Comparison of ENCODE assay signal across 1 cellular context in genomic region chr11:105139669-105140068, GRCh38.
TF ChIP-seq lines count a peak whose summit lies in the region.

Gene CARD18 (minus strand): TSS chr11:105139769. CDS start chr11:105139726, 43 bp downstream.

TF ChIP-seq in HepG2, 621 proteins besides CTCF, POLR2A, EP300 and RAD21:
- no peak for TF ChIP-seq SKIL (CRISPR knock-in tag; IDR thresholded peaks at IDR 0.05; ENCODE audit: borderline replicate concordance)
- no peak for TF ChIP-seq CC2D1A (CRISPR knock-in tag; IDR thresholded peaks at IDR 0.05)
TF ChIP-seq in HepG2: peak in this region for 0.
